In genomic region chr3:73540969-73541740, GRCh38 we compare ENCODE assay signal across 23 cellular contexts.
DNase-seq lines count a peak whose midpoint lies in the region; ATAC-seq and TF ChIP-seq lines count a peak whose summit lies in the region.
"Had no signal": no experiment of that assay in that cellular context is flagged by ENCODE, and none has a peak within 500 bp of the region (broad histone marks: within the 10 kb centered on the region; RNA-seq: fewer than 3 reads in every experiment).

No MANE protein-coding gene starts in this region.

- H3K23ac ChIP-seq in IMR-90 (ENCODE audit: low read depth, low read length) = no peak overlapping the region

- no peak overlapping the region for H3K4ac ChIP-seq in IMR-90 (ENCODE audit: low read depth, low read length)

- H3K56ac ChIP-seq in IMR-90 (ENCODE audit: extremely low read depth, insufficient read depth, low read length) = no peak overlapping the region

- H3K14ac ChIP-seq in IMR-90 (replicated peaks; ENCODE audit: low read depth, low read length) = no peak overlapping the region

- H3K18ac ChIP-seq in IMR-90 (ENCODE audit: low read depth, low read length) = no peak overlapping the region

- H2BK20ac ChIP-seq in IMR-90 (ENCODE audit: low read depth, low read length) = no peak overlapping the region

- peak overlapping the region; percentile 42 for H2BK5ac ChIP-seq in IMR-90 (ENCODE audit: low read depth, low read length, poor library complexity, severe bottlenecking)

- no TSS peak for BruUV-seq in IMR-90 (replicated peaks; lab: Mats Ljungman, UMichigan)

- peaks cover 12% of the 10 kb centered on the region for H3K9me1 ChIP-seq in IMR-90 (ENCODE audit: insufficient read depth, low read length)

- H2BK120ac ChIP-seq in IMR-90 (ENCODE audit: low read depth, low read length) = no peak overlapping the region; the same call in 1 of the 2 replicates

- H3F3A ChIP-seq in smooth muscle cell (ENCODE audit: low read depth) = peaks cover 4% of the 10 kb centered on the region

- no peak overlapping the region for H4K91ac ChIP-seq in IMR-90 (ENCODE audit: insufficient read depth, low read depth, low read length)

- peaks cover 11% of the 10 kb centered on the region for H3K4me1 ChIP-seq in IMR-90 (ENCODE audit: control insufficient read depth, insufficient read depth, low read length)
- H3K4me1 ChIP-seq in ascending aorta = peaks cover 5 to 20% of the 10 kb centered on the region in 2 donors
- peaks cover under 1% of the 10 kb centered on the region for H3K4me1 ChIP-seq in smooth muscle cell (ENCODE audit: low read depth)
- H3K4me1 ChIP-seq: BLaER1, SJSA1 had no signal

- H3K79me2 ChIP-seq in smooth muscle cell (ENCODE audit: low read depth) = peaks cover 98% of the 10 kb centered on the region

- TF ChIP-seq CTCF in IMR-90 (conservative IDR thresholded peaks at IDR 0.05; ENCODE audit: low read depth, low read length) = no peak
- no peak for TF ChIP-seq CTCF in ascending aorta (IDR thresholded peaks at IDR 0.05)
- no peak for TF ChIP-seq CTCF in fibroblast of pulmonary artery (IDR thresholded peaks at IDR 0.05; ENCODE audit: low read length, missing control alignments)
- TF ChIP-seq CTCF in smooth muscle cell (IDR thresholded peaks at IDR 0.05; ENCODE audit: borderline replicate concordance, insufficient read depth, poor library complexity, severe bottlenecking) = no peak

- intact Hi-C loops in IMR-90 (cut with micrococcal nuclease) (no loop called here), ascending aorta (cut with DNase I) (no loop called here)

- H3K4me3 ChIP-seq in IMR-90 (ENCODE audit: insufficient read depth, low read depth, low read length) (no peak overlapping the region), ascending aorta (no peak overlapping the region), fibroblast of pulmonary artery (replicated peaks; ENCODE audit: low read depth, low read length) (no peak overlapping the region), smooth muscle cell (no peak overlapping the region)
- H3K4me3 ChIP-seq: adrenal gland, BLaER1, esophagus squamous epithelium, SJSA1 had no signal

- 0 out of 2 replicates have a peak, but pooled peaks cover 3% of the 10 kb centered on the region for H4K20me1 ChIP-seq in IMR-90 (ENCODE audit: insufficient read depth, low read length)
- H4K20me1 ChIP-seq in smooth muscle cell (ENCODE audit: low read depth) = peaks cover 99% of the 10 kb centered on the region
- H4K20me1 ChIP-seq: BLaER1 had no signal

- no peak overlapping the region; the same call in 1 of the 2 replicates for H3K4me2 ChIP-seq in IMR-90 (ENCODE audit: low read depth, low read length)
- peak overlapping the region; percentile 5 for H3K4me2 ChIP-seq in smooth muscle cell
- H3K4me2 ChIP-seq: BLaER1 had no signal

- H3K9ac ChIP-seq in IMR-90 (ENCODE audit: low read depth, low read length) (no peak overlapping the region), smooth muscle cell (ENCODE audit: low read depth) (no peak overlapping the region)
- H3K9ac ChIP-seq: BLaER1 had no signal

- H2AFZ ChIP-seq in IMR-90 (replicated peaks; ENCODE audit: low read length, poor library complexity) (no peak overlapping the region), smooth muscle cell (ENCODE audit: low read depth) (no peak overlapping the region)

- H2AK5ac ChIP-seq in IMR-90 (ENCODE audit: low read depth, low read length) = no peak overlapping the region; the same call in 1 of the 2 replicates

- H3K27me3 ChIP-seq in IMR-90 (ENCODE audit: control insufficient read depth, insufficient read depth, low read length) (no peaks in the 10 kb centered on the region), ascending aorta (no peaks in the 10 kb centered on the region), smooth muscle cell (ENCODE audit: low read depth) (no peaks in the 10 kb centered on the region)
- H3K27me3 ChIP-seq: adrenal gland, BLaER1, esophagus squamous epithelium, neutrophil, SJSA1 had no signal

- H2BK15ac ChIP-seq in IMR-90 (ENCODE audit: low read depth, low read length) = no peak overlapping the region

- POLR2A ChIA-PET in IMR-90 (lab: Charles Lee; ENCODE audit: unreplicated experiment) = no interaction called here

- CTCF ChIA-PET in IMR-90 (lab: Yijun Ruan, JAX) = no interaction called here

- peaks cover 8 to 29% of the 10 kb centered on the region in 2 experiments for H3K79me1 ChIP-seq in IMR-90 (ENCODE audit: low read depth in 1 of 2, low read length in 2 of 2)

- H2AK9ac ChIP-seq in IMR-90 (replicated peaks; ENCODE audit: low read depth, low read length, poor library complexity) = no peak overlapping the region

- no peak overlapping the region for H3K27ac ChIP-seq in IMR-90 (ENCODE audit: insufficient read depth, low read length)
- peak overlapping the region; percentile 8 to 30 for H3K27ac ChIP-seq in ascending aorta
- H3K27ac ChIP-seq in smooth muscle cell (ENCODE audit: low read depth) = peak overlapping the region; percentile 72
- H3K27ac ChIP-seq: adrenal gland, BLaER1, neutrophil, SJSA1, WERI-Rb-1 had no signal

- no peak overlapping the region for H4K5ac ChIP-seq in IMR-90 (ENCODE audit: low read depth, low read length)

- H3K36me3 ChIP-seq in IMR-90 (ENCODE audit: control insufficient read depth, insufficient read depth, low read length) = no peaks in the 10 kb centered on the region
- H3K36me3 ChIP-seq in ascending aorta = no peaks in the 10 kb centered on the region
- H3K36me3 ChIP-seq in smooth muscle cell (ENCODE audit: low read depth) = no peaks in the 10 kb centered on the region
- H3K36me3 ChIP-seq: adrenal gland, BLaER1, esophagus squamous epithelium, neutrophil, SJSA1, WERI-Rb-1 had no signal

- in situ Hi-C loops in IMR-90 (cut with MboI; ENCODE audit: low sequenced_read_pairs) = no loop called here

- no CpG with 5 or more reads among the region's 1 CpG for WGBS in IMR-90 (ENCODE audit: extremely low coverage in 2 of 2, insufficient read length in 1 of 2), 2 experiments
- WGBS in smooth muscle cell (ENCODE audit: low lambda C conversion rate) = 79% methylated on average over 1 of the region's 1 CpG

- ATAC-seq in IMR-90 (ENCODE audit: low read depth) (peak; percentile 69), GM19351 (IDR thresholded peaks at IDR 0.05; ENCODE audit: unreplicated experiment) (no peak)

- no peak overlapping the region for H4K8ac ChIP-seq in IMR-90 (ENCODE audit: low read depth in 2 of 2, low read length in 2 of 2)

- DNase-seq in IMR-90 (peak; percentile 60), ascending aorta (ENCODE audit: low spot score in 2 of 2) (no peak), fibroblast of pulmonary artery (ENCODE audit: low read depth) (peak; percentile 18), smooth muscle cell (lab: John Stamatoyannopoulos, UW; ENCODE audit: unreplicated experiment) (no peak), DMS153 treated with DMSO at 0.1 percent for 48 hours (lab: John Stamatoyannopoulos, UW; ENCODE audit: unreplicated experiment) (no peak), NK-92 (lab: John Stamatoyannopoulos, UW; ENCODE audit: unreplicated experiment) (no peak)
- DNase-seq: activated CD8-positive, alpha-beta memory T cell treated with anti-CD3 and anti-CD28 coated beads, Interleukin-2, amount 50 U/mL, for 48 hours; activated gamma-delta T cell; adrenal gland; central memory CD4-positive, alpha-beta T cell; esophagus squamous epithelium; GDM1; NCI-H2171 treated with DMSO at 0.1 percent for 48 hours; NCI-H526 treated with DMSO at 0.1 percent for 48 hours; OCI-M1; stimulated activated CD4-positive, alpha-beta T cell treated with anti-CD3 and anti-CD28 coated beads, Interleukin-12 subunit alpha, Interleukin-12 subunit beta, amount 100 ng/mL, for 4 hours; stimulated activated CD8-positive, alpha-beta memory T cell treated with anti-CD3 and anti-CD28 coated beads, Interleukin-4, amount 100 ng/mL, for 48 hours; T-helper 2 cell; WERI-Rb-1 had no signal

- no peak for TF ChIP-seq POLR2A in IMR-90 (IDR thresholded peaks at IDR 0.05; ENCODE audit: low read depth, low read length)

- dilution Hi-C loops in IMR-90 (cut with HindIII; ENCODE audit: low sequenced_read_pairs, unreplicated experiment) = no loop called here

- H3K9me3 ChIP-seq in IMR-90 (ENCODE audit: control insufficient read depth, insufficient read depth, low read length) (no peaks in the 10 kb centered on the region), ascending aorta (no peaks in the 10 kb centered on the region), smooth muscle cell (replicated peaks; ENCODE audit: low read depth) (no peaks in the 10 kb centered on the region)
- H3K9me3 ChIP-seq: adrenal gland, esophagus squamous epithelium, neutrophil, SJSA1 had no signal

- no peak for TF ChIP-seq RAD21 in IMR-90 (IDR thresholded peaks at IDR 0.05; ENCODE audit: low read length)

TF ChIP-seq in IMR-90, 13 proteins besides CTCF, POLR2A, EP300 and RAD21:
- TF ChIP-seq BHLHE40 (IDR thresholded peaks at IDR 0.05; ENCODE audit: low read depth, low read length) (no peak), CEBPB (IDR thresholded peaks at IDR 0.05; ENCODE audit: low read depth, low read length) (peak; percentile 76), MAFK (IDR thresholded peaks at IDR 0.05; ENCODE audit: low read depth, low read length) (peak; percentile 66), FOS (IDR thresholded peaks at IDR 0.05; ENCODE audit: low read depth, low read length) (peak; percentile 47; the same call in 1 of the 2 replicates), SMC3 (IDR thresholded peaks at IDR 0.05; ENCODE audit: low read depth, low read length) (no peak)

Comparison
In these comparisons a context has a peak if more than half of its experiments do, and no peak if none do; other contexts are left out.
1. DNase-seq: peak in IMR-90 (single experiment) and fibroblast of pulmonary artery (single experiment); none in ascending aorta (0 of 2), smooth muscle cell (single experiment), DMS153 treated with DMSO at 0.1 percent for 48 hours (single experiment) and NK-92 (single experiment).